Comparison of ENCODE assay signal across 19 cellular contexts in genomic region chr19:44430956-44431355, GRCh38. TPM values are rescaled to one million over a fixed set of nuclear protein-coding genes. Genes with fewer than 3 reads are reported as not detected.
A peak's percentile ranks its signal among the peaks of the same experiment; 100 is the strongest.
DNase-seq lines count a peak whose midpoint lies in the region; TF ChIP-seq lines count a peak whose summit lies in the region.
"Had no signal": no experiment of that assay in that cellular context is flagged by ENCODE, and none has a peak within 500 bp of the region (broad histone marks: within the 10 kb centered on the region; RNA-seq: fewer than 3 reads in every experiment).

No MANE protein-coding gene starts in this region.

- intact Hi-C loops in sigmoid colon (cut with DNase I): no loop called here

- H3K4me2 ChIP-seq in GM23248 (ENCODE audit: unreplicated experiment): no peak overlapping the region

- TF ChIP-seq CTCF in sigmoid colon (IDR thresholded peaks at IDR 0.05): no peak

- no peak overlapping the region for H3K9ac ChIP-seq in GM23248
- no peak overlapping the region for H3K9ac ChIP-seq in adipocyte (ENCODE audit: low read length)
- H3K9ac ChIP-seq in subcutaneous abdominal adipose tissue (ENCODE audit: low read length in 5 of 5): no peak overlapping the region

- H3K27me3 ChIP-seq in GM23248 (replicated peaks; ENCODE audit: insufficient read depth): no peaks in the 10 kb centered on the region
- H3K27me3 ChIP-seq in adipocyte (replicated peaks; ENCODE audit: control insufficient read depth, insufficient read depth, low read length): no peaks in the 10 kb centered on the region
- no peaks in the 10 kb centered on the region for H3K27me3 ChIP-seq in subcutaneous abdominal adipose tissue (ENCODE audit: control insufficient read depth in 5 of 5, insufficient read depth in 4 of 5, low read length in 5 of 5)
- H3K27me3 ChIP-seq in sigmoid colon: no peaks in the 10 kb centered on the region
- H3K27me3 ChIP-seq: Peyer's patch, SJCRH30 had no signal

- H4K20me1 ChIP-seq in GM23248 (ENCODE audit: insufficient read depth): no peaks in the 10 kb centered on the region

- H3K79me2 ChIP-seq in GM23248 (ENCODE audit: insufficient read depth): peaks cover 3% of the 10 kb centered on the region; the same call in 1 of the 2 replicates

- TF ChIP-seq EP300 in sigmoid colon (IDR thresholded peaks at IDR 0.05): no peak

- H2AFZ ChIP-seq in GM23248: no peak overlapping the region

- no peaks in the 10 kb centered on the region for H3K9me2 ChIP-seq in GM23248 (ENCODE audit: insufficient read depth)

- H3K4me3 ChIP-seq in GM23248 (no peak overlapping the region), adipocyte (ENCODE audit: low read length) (peak overlapping the region; percentile 5), subcutaneous abdominal adipose tissue (ENCODE audit: low read depth in 1 of 5, low read length in 5 of 5) (peak overlapping the region in 3 of 5 donors; percentile 8 to 39 (median 35)), sigmoid colon (no peak overlapping the region)
- H3K4me3 ChIP-seq: Peyer's patch, SJCRH30 had no signal

- TF ChIP-seq POLR2A in sigmoid colon (IDR thresholded peaks at IDR 0.05): no peak

- in situ Hi-C loops in GM23248 (cut with MboI): no loop called here

- WGBS in GM23248 (ENCODE audit: low coverage in 1 of 2, low lambda C conversion rate in 2 of 2, missing lambda C conversion rate in 2 of 2), 2 experiments: 22 to 23% methylated on average over 1 of the region's 1 CpG
- WGBS in sigmoid colon, 2 donors: 81 to 87% methylated on average over 1 of the region's 1 CpG

- peaks cover 69% of the 10 kb centered on the region for H3K36me3 ChIP-seq in GM23248 (ENCODE audit: low read depth)
- peaks cover 35% of the 10 kb centered on the region for H3K36me3 ChIP-seq in adipocyte (ENCODE audit: control insufficient read depth, insufficient read depth, low read length, severe bottlenecking)
- H3K36me3 ChIP-seq in subcutaneous abdominal adipose tissue (ENCODE audit: control insufficient read depth in 5 of 5, insufficient read depth in 5 of 5, low read length in 5 of 5): peaks cover 21 to 45% (median 23%) of the 10 kb centered on the region in 5 donors
- peaks cover 6 to 76% (median 51%) of the 10 kb centered on the region in 4 donors for H3K36me3 ChIP-seq in sigmoid colon
- H3K36me3 ChIP-seq: SJCRH30 had no signal

- H3K9me3 ChIP-seq in GM23248 (ENCODE audit: low read depth) (no peaks in the 10 kb centered on the region), adipocyte (ENCODE audit: control insufficient read depth, low read length) (peaks cover 68% of the 10 kb centered on the region), subcutaneous abdominal adipose tissue (ENCODE audit: control insufficient read depth in 5 of 5, low read length in 5 of 5) (peaks cover 59 to 92% (median 83%) of the 10 kb centered on the region in 5 donors), sigmoid colon (peaks cover 40 to 82% (median 72%) of the 10 kb centered on the region in 4 donors)
- H3K9me3 ChIP-seq: SJCRH30 had no signal

- H3F3A ChIP-seq in GM23248 (ENCODE audit: insufficient read depth): no peaks in the 10 kb centered on the region

- DNase-seq in GM23248 (peak; percentile 30), HT1080 (ENCODE audit: low read depth) (peak; percentile 36), adipocyte (ENCODE audit: low read depth) (no peak), sigmoid colon (no peak), GOT3 (lab: John Stamatoyannopoulos, UW) (no peak), NCI-H1048 (lab: John Stamatoyannopoulos, UW) (no peak)
- DNase-seq: CD4-positive, CD25-positive, alpha-beta regulatory T cell; KBM-7; NCI-H1105; NCI-H146; NCI-H2029 treated with DMSO at 0.1 percent for 48 hours; NCI-H345; NCI-H524; NCI-H774; NK-92 treated with Interleukin-12 subunit alpha and Interleukin-12 subunit beta, amount 100 ng/mL, for 24 hours; Peyer's patch; SJCRH30; T-helper 1 cell had no signal

- H3K4me1 ChIP-seq in GM23248 (ENCODE audit: insufficient read depth) (no peaks in the 10 kb centered on the region), adipocyte (ENCODE audit: control insufficient read depth, insufficient read depth, low read length) (no peaks in the 10 kb centered on the region), subcutaneous abdominal adipose tissue (ENCODE audit: control insufficient read depth in 5 of 5, insufficient read depth in 5 of 5, low read length in 5 of 5) (peaks cover 0 to 4% (median 0%) of the 10 kb centered on the region in 5 donors), sigmoid colon (no peaks in the 10 kb centered on the region)
- H3K4me1 ChIP-seq: Peyer's patch, SJCRH30 had no signal

- no peak overlapping the region for H3K27ac ChIP-seq in GM23248
- no peak overlapping the region for H3K27ac ChIP-seq in subcutaneous abdominal adipose tissue (ENCODE audit: low read depth, low read length)
- no peak overlapping the region for H3K27ac ChIP-seq in sigmoid colon
- H3K27ac ChIP-seq: Peyer's patch, SJCRH30 had no signal

RNA-seq across cellular contexts. Expression of gene ZNF229, which starts 17.3 kb away (rescaled TPM):
- total RNA-seq in GM23248 (2014; rRNA removed; shearing (Covaris generic)): 11.7 and 38.2 TPM in 2 replicates
- 6.1 and 7.7 TPM in 2 replicates for polyA plus RNA-seq in GM23248 (2016; fragmentation: Nextera tagmentation; extraction: Ambion mirVana)
- total RNA-seq in HT1080 (2014; rRNA removed; shearing (Covaris generic)): 5.8 and 7.3 TPM in 2 replicates
- polyA plus RNA-seq in HT1080 (2015; cell fraction: cytosol; rRNA removed): 2.3 and 4.0 TPM in 2 replicates
- 4.1 and 4.4 TPM in 2 replicates for polyA plus RNA-seq in HT1080 (2015; cell fraction: nucleus; rRNA removed)
- total RNA-seq in sigmoid colon: 1 to 10 TPM; 3.3 to 6.1 (median 5.0) TPM
- 1 to 10 TPM in 2 of 3 donors, not detected in 1; 1.2 to 1.3 TPM for polyA plus RNA-seq in sigmoid colon
- total RNA-seq: CD4-positive, CD25-positive, alpha-beta regulatory T cell; SJCRH30 had no signal

RNA-seq across cellular contexts. Expression of gene ZNF285, which starts 29.5 kb away (rescaled TPM):
- 2.1 and 4.3 TPM in 2 replicates for total RNA-seq in GM23248 (2014; rRNA removed; shearing (Covaris generic))
- polyA plus RNA-seq in GM23248 (2016; fragmentation: Nextera tagmentation; extraction: Ambion mirVana) (0.99 and 1.1 TPM in 2 replicates), sigmoid colon (1 to 10 TPM in 2 of 3 donors, under 1 TPM in 1; 0.23 to 1.4 (median 1.2) TPM)
- total RNA-seq in HT1080 (2014; rRNA removed; shearing (Covaris generic)): 1.0 and 2.4 TPM in 2 replicates
- 0.74 and 1.4 TPM in 2 replicates for polyA plus RNA-seq in HT1080 (2015; cell fraction: cytosol; rRNA removed)
- 4.2 and 5.1 TPM in 2 replicates for polyA plus RNA-seq in HT1080 (2015; cell fraction: nucleus; rRNA removed)
- total RNA-seq in sigmoid colon: 1 to 10 TPM; 3.2 to 6.3 (median 5.0) TPM

Comparison
In these comparisons a context has a peak if more than half of its experiments do, and no peak if none do; other contexts are left out.
1. DNase-seq: peak in GM23248 (single experiment) and HT1080 (single experiment); none in adipocyte (single experiment), sigmoid colon (single experiment), GOT3 (single experiment) and NCI-H1048 (single experiment).
2. H3K4me3 ChIP-seq: peak in adipocyte (single experiment) and subcutaneous abdominal adipose tissue (3 of 5); none in GM23248 (single experiment) and sigmoid colon (0 of 4).